Comparison of ENCODE assay signal across 8 cellular contexts in genomic region chr17:42618442-42619150, GRCh38. TPM values are rescaled to one million over a fixed set of nuclear protein-coding genes. Genes with fewer than 3 reads are reported as not detected.
DNase-seq lines count a peak whose midpoint lies in the region; ATAC-seq and TF ChIP-seq lines count a peak whose summit lies in the region.

No MANE protein-coding gene starts in this region.

- TF ChIP-seq CTCF in GM12872 (IDR thresholded peaks at IDR 0.05; ENCODE audit: insufficient read depth, low read depth, low read length) (peak; percentile 50), right atrium auricular region (IDR thresholded peaks at IDR 0.05) (peak; percentile 18 to 50)

- H3K27ac ChIP-seq in right atrium auricular region (peak overlapping the region; percentile 65 to 67), stomach smooth muscle (ENCODE audit: low read length) (peak overlapping the region; percentile 6)

- peaks cover 6% of the 10 kb centered on the region for H3K4me1 Mint-ChIP-seq in activated T-cell treated with anti-CD3 and anti-CD28 coated beads, Interleukin-2, amount 50 U/mL, for 4 hours (ENCODE audit: low read depth)

- DNase-seq in HK-2 (ENCODE audit: unreplicated experiment) (peak; percentile 45), SHP77 (lab: John Stamatoyannopoulos, UW) (peak; percentile 66 to 85), right atrium auricular region (ENCODE audit: low spot score) (no peak)
- DNase-seq in stimulated activated CD8-positive, alpha-beta memory T cell treated with anti-CD3 and anti-CD28 coated beads, Interleukin-4, amount 100 ng/mL, for 48 hours: no peak
- DNase-seq in activated T-cell treated with anti-CD3 and anti-CD28 coated beads, Interleukin-2, amount 50 U/mL, for 4 hours: no peak

- H3K9me3 Mint-ChIP-seq in activated T-cell treated with anti-CD3 and anti-CD28 coated beads, Interleukin-2, amount 50 U/mL, for 4 hours: no peaks in the 10 kb centered on the region

- H3K4me1 ChIP-seq in right atrium auricular region (peaks cover 0 to 11% of the 10 kb centered on the region in 2 donors), stomach smooth muscle (ENCODE audit: control insufficient read depth, insufficient read depth, low read length) (peaks cover 14% of the 10 kb centered on the region)

- H3K27me3 Mint-ChIP-seq in activated T-cell treated with anti-CD3 and anti-CD28 coated beads, Interleukin-2, amount 50 U/mL, for 4 hours (ENCODE audit: low read depth): no peaks in the 10 kb centered on the region

- H3K36me3 ChIP-seq in right atrium auricular region (peaks cover 21% of the 10 kb centered on the region), stomach smooth muscle (ENCODE audit: control insufficient read depth in 2 of 2, insufficient read depth in 2 of 2, low read length in 2 of 2) (peaks cover 15 to 19% of the 10 kb centered on the region in 2 donors)

- ATAC-seq in GM21390 (IDR thresholded peaks at IDR 0.05; ENCODE audit: unreplicated experiment): peak; percentile 74
- ATAC-seq in activated T-cell treated with anti-CD3 and anti-CD28 coated beads, Interleukin-2, amount 50 U/mL, for 4 hours: no peak

- H3K36me3 Mint-ChIP-seq in activated T-cell treated with anti-CD3 and anti-CD28 coated beads, Interleukin-2, amount 50 U/mL, for 4 hours (ENCODE audit: insufficient read depth): peaks cover 20% of the 10 kb centered on the region

- H3K9ac ChIP-seq in stomach smooth muscle (ENCODE audit: low read length in 2 of 2): peak overlapping the region; percentile 30 to 51

- no peak overlapping the region for H3K4me3 Mint-ChIP-seq in activated T-cell treated with anti-CD3 and anti-CD28 coated beads, Interleukin-2, amount 50 U/mL, for 4 hours

- H3K9me3 ChIP-seq in right atrium auricular region (no peaks in the 10 kb centered on the region), stomach smooth muscle (ENCODE audit: control insufficient read depth in 2 of 2, low read length in 2 of 2) (no peaks in the 10 kb centered on the region)

- no peaks in the 10 kb centered on the region for H3K27me3 ChIP-seq in right atrium auricular region
- no peaks in the 10 kb centered on the region for H3K27me3 ChIP-seq in stomach smooth muscle (ENCODE audit: control insufficient read depth in 1 of 2, insufficient read depth in 2 of 2, low read length in 2 of 2)

- H3K4me3 ChIP-seq in right atrium auricular region (no peak overlapping the region), stomach smooth muscle (ENCODE audit: low read length in 2 of 2) (peak overlapping the region in 1 of 2 donors; percentile 35)

RNA-seq across cellular contexts. Expression of gene TUBG1, which starts 9.1 kb away (rescaled TPM):
- total RNA-seq in right atrium auricular region: 10 to 100 TPM; 28.8 to 55.9 TPM
- total RNA-seq in activated T-cell treated with anti-CD3 and anti-CD28 coated beads, Interleukin-2, amount 50 U/mL, for 4 hours: 100 to 1,000 TPM in 1 of 3 donors, 10 to 100 TPM in 2; 91.7 to 103 (median 93.7) TPM

RNA-seq across cellular contexts. Expression of gene RETREG3, which starts 9.4 kb away (rescaled TPM):
- 10 to 100 TPM; 30.4 to 31.1 TPM for total RNA-seq in right atrium auricular region
- total RNA-seq in activated T-cell treated with anti-CD3 and anti-CD28 coated beads, Interleukin-2, amount 50 U/mL, for 4 hours: 10 to 100 TPM; 27.2 to 37.9 (median 30.0) TPM

RNA-seq across cellular contexts. Expression of gene TUBG2, which starts 40.5 kb away (rescaled TPM):
- total RNA-seq in right atrium auricular region: 10 to 100 TPM; 18.2 to 25.7 TPM
- 1 to 10 TPM; 5.6 to 7.1 (median 5.9) TPM for total RNA-seq in activated T-cell treated with anti-CD3 and anti-CD28 coated beads, Interleukin-2, amount 50 U/mL, for 4 hours

RNA-seq across cellular contexts. Expression of gene PSMC3IP, which starts 41.1 kb away (rescaled TPM):
- total RNA-seq in right atrium auricular region: 1 to 10 TPM; 1.2 to 1.6 TPM
- 10 to 100 TPM; 23.5 to 31.0 (median 26.9) TPM for total RNA-seq in activated T-cell treated with anti-CD3 and anti-CD28 coated beads, Interleukin-2, amount 50 U/mL, for 4 hours

RNA-seq across cellular contexts. Expression of gene MLX, which starts 51.7 kb away (rescaled TPM):
- 10 to 100 TPM; 40.1 to 63.6 TPM for total RNA-seq in right atrium auricular region
- 10 to 100 TPM; 69.3 to 90.1 (median 77.7) TPM for total RNA-seq in activated T-cell treated with anti-CD3 and anti-CD28 coated beads, Interleukin-2, amount 50 U/mL, for 4 hours

Comparison
In these comparisons a context has a peak if more than half of its experiments do, and no peak if none do; other contexts are left out.
1. DNase-seq: peak in HK-2 (single experiment) and SHP77 (2 of 2); none in right atrium auricular region (single experiment), stimulated activated CD8-positive, alpha-beta memory T cell treated with anti-CD3 and anti-CD28 coated beads, Interleukin-4, amount 100 ng/mL, for 48 hours (single experiment) and activated T-cell treated with anti-CD3 and anti-CD28 coated beads, Interleukin-2, amount 50 U/mL, for 4 hours (single experiment).